Comparison of ENCODE assay signal across 22 cellular contexts in genomic region chr7:115721293-115721920, GRCh38.
"Had no signal": no experiment of that assay in that cellular context is flagged by ENCODE, and none has a peak within 500 bp of the region (broad histone marks: within the 10 kb centered on the region; RNA-seq: fewer than 3 reads in every experiment).

No MANE protein-coding gene starts in this region.

- ATAC-seq: activated CD4-positive, CD25-positive, alpha-beta regulatory T cell treated with anti-CD3 and anti-CD28 coated beads, Interleukin-2, amount 50 U/mL, for 24 hours; activated CD8-positive, alpha-beta T cell treated with anti-CD3 and anti-CD28 coated beads, Interleukin-2, amount 10 ng/mL, durations not matched to agents 7 days and 5 days; activated naive CD4-positive, alpha-beta T cell treated with anti-CD3 and anti-CD28 coated beads, Interleukin-2, amount 50 U/mL, for 72 hours; activated naive CD8-positive, alpha-beta T cell treated with anti-CD3 and anti-CD28 coated beads, Interleukin-2, amount 50 U/mL, for 24 hours; activated T-cell treated with anti-CD3 and anti-CD28 coated beads, Interleukin-2, amount 50 U/mL, for 4 hours had no signal

- H3K27ac ChIP-seq: KMS-11 had no signal

- H3K4me2 ChIP-seq: KMS-11 had no signal

- H3K9ac ChIP-seq: KMS-11 had no signal

- H3K27ac Mint-ChIP-seq: activated CD8-positive, alpha-beta T cell treated with anti-CD3 and anti-CD28 coated beads, Interleukin-2, amount 10 ng/mL, durations not matched to agents 7 days and 5 days; activated naive CD4-positive, alpha-beta T cell treated with anti-CD3 and anti-CD28 coated beads, Interleukin-2, amount 50 U/mL, for 72 hours; activated naive CD8-positive, alpha-beta T cell treated with anti-CD3 and anti-CD28 coated beads, Interleukin-2, amount 50 U/mL, for 24 hours; brain had no signal

- H3K4me1 Mint-ChIP-seq: central memory CD8-positive, alpha-beta T cell had no signal

- H3K9me3 Mint-ChIP-seq: activated naive CD4-positive, alpha-beta T cell treated with anti-CD3 and anti-CD28 coated beads, Interleukin-2, amount 50 U/mL, for 72 hours; activated naive CD8-positive, alpha-beta T cell treated with anti-CD3 and anti-CD28 coated beads, Interleukin-2, amount 50 U/mL, for 24 hours; central memory CD8-positive, alpha-beta T cell had no signal

- H3K27me3 Mint-ChIP-seq: activated naive CD8-positive, alpha-beta T cell treated with anti-CD3 and anti-CD28 coated beads, Interleukin-2, amount 50 U/mL, for 24 hours; central memory CD8-positive, alpha-beta T cell had no signal

- H3K36me3 Mint-ChIP-seq: activated naive CD4-positive, alpha-beta T cell treated with anti-CD3 and anti-CD28 coated beads, Interleukin-2, amount 50 U/mL, for 72 hours; brain had no signal

- DNase-seq: activated CD4-positive, alpha-beta T cell treated with anti-CD3 and anti-CD28 coated beads for 48 hours; activated CD4-positive, alpha-beta T cell treated with anti-CD3 and anti-CD28 coated beads, Interleukin-2, amount 50 U/mL, for 4 hours; activated CD8-positive, alpha-beta T cell treated with anti-CD3 and anti-CD28 coated beads, Interleukin-2, amount 10 ng/mL, durations not matched to agents 7 days and 5 days; activated effector memory CD4-positive, alpha-beta T cell treated with anti-CD3 and anti-CD28 coated beads, Interleukin-2, amount 50 U/mL, for 16 hours; activated naive CD4-positive, alpha-beta T cell treated with Interleukin-2 at 50 U/mL for 16 hours; activated naive CD8-positive, alpha-beta T cell treated with anti-CD3 and anti-CD28 coated beads, Interleukin-2, amount 50 U/mL, for 24 hours; activated T-cell treated with anti-CD3 and anti-CD28 coated beads, Interleukin-2, amount 50 U/mL, for 4 hours; amniotic stem cell; cortex of kidney; MV-4-11; NCI-H1105; NCI-H146; NCI-H187 treated with DMSO at 0.1 percent for 48 hours; NCI-H2107; NCI-H510A treated with DMSO at 0.1 percent for 48 hours; NCI-H748 treated with DMSO at 0.1 percent for 48 hours; SIG-M5 had no signal

- H3K4me3 Mint-ChIP-seq: activated CD8-positive, alpha-beta T cell treated with anti-CD3 and anti-CD28 coated beads, Interleukin-2, amount 10 ng/mL, durations not matched to agents 7 days and 5 days; activated naive CD8-positive, alpha-beta T cell treated with anti-CD3 and anti-CD28 coated beads, Interleukin-2, amount 50 U/mL, for 24 hours; activated T-cell treated with anti-CD3 and anti-CD28 coated beads, Interleukin-2, amount 50 U/mL, for 4 hours; brain had no signal
